ENCODE assay signal across 9 cellular contexts in the genomic region with DNA sequence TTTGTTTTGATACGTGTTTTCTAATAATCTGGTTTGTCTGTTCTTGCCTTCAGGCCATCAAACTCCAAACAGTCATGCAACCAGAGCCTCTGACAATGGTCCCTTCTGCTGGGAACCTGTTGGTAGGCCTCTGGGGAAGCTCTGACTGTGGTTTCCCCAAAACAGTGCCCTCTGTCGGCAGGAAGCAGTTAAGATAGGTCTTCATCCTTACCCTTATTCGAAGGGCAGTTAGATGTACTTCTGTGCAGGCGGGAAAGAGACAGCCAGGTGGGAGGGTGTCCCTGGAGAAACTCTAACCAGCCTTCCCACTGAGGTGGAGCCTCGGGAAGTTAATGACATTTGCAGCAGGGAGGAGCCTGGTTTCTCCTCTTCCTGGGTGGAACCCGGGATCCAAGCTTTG.
DNase-seq lines count a peak whose midpoint lies in the region; ATAC-seq and TF ChIP-seq lines count a peak whose summit lies in the region.
"Had no signal": no experiment of that assay in that cellular context is flagged by ENCODE, and none has a peak within 500 bp of the region (broad histone marks: within the 10 kb centered on the region; RNA-seq: fewer than 3 reads in every experiment).

No MANE protein-coding gene starts in this region.

- H3K9me3 Mint-ChIP-seq in WTC11: peaks cover 43% of the 10 kb centered on the region

- CTCF ChIA-PET in WTC11 (lab: Charles Lee): interaction anchor here (0.6 to 1.4 kb wide), 11 partner anchors 8 to 276 kb away, joined by 3 to 7 read pairs (median 3); partner anchors contain the start of gene VGLL3

- peaks cover 26% of the 10 kb centered on the region for H3K36me3 Mint-ChIP-seq in WTC11

- peaks cover 0 to 13% of the 10 kb centered on the region in 2 donors for H3K9me3 ChIP-seq in right atrium auricular region

- peaks cover 1% of the 10 kb centered on the region; the same call in 1 of the 2 replicates for H3K27me3 Mint-ChIP-seq in WTC11 (ENCODE audit: low read depth)

- H3K4me3 Mint-ChIP-seq in WTC11: no peak overlapping the region
- H3K4me3 Mint-ChIP-seq: brain had no signal

- H3K4me1 ChIP-seq in right atrium auricular region: no peaks in the 10 kb centered on the region

- H3K27me3 ChIP-seq in right atrium auricular region: no peaks in the 10 kb centered on the region

- no peaks in the 10 kb centered on the region for H3K36me3 ChIP-seq in right atrium auricular region

- H3K27ac ChIP-seq in right atrium auricular region: no peak overlapping the region

- POLR2A ChIA-PET in WTC11 (lab: Charles Lee): no interaction called here

- peaks cover 9% of the 10 kb centered on the region for H3K4me1 Mint-ChIP-seq in WTC11
- H3K4me1 Mint-ChIP-seq: brain had no signal

- H3K27ac Mint-ChIP-seq in WTC11: no peak overlapping the region
- H3K27ac Mint-ChIP-seq: brain had no signal

- peak; percentile 33 for TF ChIP-seq CTCF in AG09309 (IDR thresholded peaks at IDR 0.05; ENCODE audit: control insufficient read depth, insufficient read depth, low read depth, low read length, missing control alignments)
- TF ChIP-seq CTCF in WTC11 (IDR thresholded peaks at IDR 0.05): peak; percentile 54
- no peak for TF ChIP-seq CTCF in right atrium auricular region (IDR thresholded peaks at IDR 0.05)

- no peak overlapping the region for H3K4me3 ChIP-seq in AG09309 (ENCODE audit: control insufficient read depth, low read depth, low read length)
- no peak overlapping the region for H3K4me3 ChIP-seq in right atrium auricular region

- DNase-seq in AG09309 (ENCODE audit: low read depth) (no peak), WTC11 (ENCODE audit: low spot score) (peak; percentile 75), pons (ENCODE audit: low spot score) (peak; percentile 17), right atrium auricular region (ENCODE audit: low spot score) (no peak), inferior parietal cortex (ENCODE audit: extremely low spot score) (no peak), NCI-H345 (lab: John Stamatoyannopoulos, UW) (no peak)

- ATAC-seq in GM18508 (IDR thresholded peaks at IDR 0.05; ENCODE audit: insufficient read depth, unreplicated experiment): peak; percentile 89
- peak; percentile 91 for ATAC-seq in HG03103 (IDR thresholded peaks at IDR 0.05; ENCODE audit: low read depth, unreplicated experiment)
- ATAC-seq in WTC11: peak; percentile 99

TF ChIP-seq in WTC11, 78 proteins besides CTCF, POLR2A, EP300 and RAD21:
- no peak for TF ChIP-seq USF1 (CRISPR knock-in tag; IDR thresholded peaks at IDR 0.05)
- no peak for TF ChIP-seq NFATC4 (CRISPR knock-in tag; IDR thresholded peaks at IDR 0.05)
- TF ChIP-seq ESRRA (CRISPR knock-in tag; IDR thresholded peaks at IDR 0.05; ENCODE audit: borderline replicate concordance): no peak
- TF ChIP-seq FOXJ3 (CRISPR knock-in tag; IDR thresholded peaks at IDR 0.05; ENCODE audit: borderline replicate concordance): no peak
- TF ChIP-seq TCF7 (CRISPR knock-in tag; IDR thresholded peaks at IDR 0.05; ENCODE audit: low read depth): no peak
- no peak for TF ChIP-seq ATF3 (CRISPR knock-in tag; conservative IDR thresholded peaks at IDR 0.05)
- no peak for TF ChIP-seq ZNF671 (CRISPR knock-in tag; IDR thresholded peaks at IDR 0.05)
- no peak for TF ChIP-seq NFE2L1 (CRISPR knock-in tag; IDR thresholded peaks at IDR 0.05)
- no peak for TF ChIP-seq USF2 (CRISPR knock-in tag; IDR thresholded peaks at IDR 0.05)
- TF ChIP-seq SMAD4 (CRISPR knock-in tag; IDR thresholded peaks at IDR 0.05): no peak

Comparison
In these comparisons a context has a peak if more than half of its experiments do, and no peak if none do; other contexts are left out.
1. DNase-seq: peak in WTC11 (single experiment) and pons (single experiment); none in AG09309 (single experiment), right atrium auricular region (single experiment), inferior parietal cortex (single experiment) and NCI-H345 (single experiment).
2. CTCF ChIP-seq: peak in AG09309 (single experiment) and WTC11 (single experiment); none in right atrium auricular region (0 of 2).
3. Peak in every context shown above with its lines, with median percentiles within 50 percentile points of each other: ATAC-seq.